Comparison of ENCODE assay signal across 10 cellular contexts in genomic region chr11:134332782-134333181, GRCh38. TPM values are rescaled to one million over a fixed set of nuclear protein-coding genes. Genes with fewer than 3 reads are reported as not detected.
A peak's percentile ranks its signal among the peaks of the same experiment; 100 is the strongest.
DNase-seq lines count a peak whose midpoint lies in the region; ATAC-seq and TF ChIP-seq lines count a peak whose summit lies in the region.
"Had no signal": no experiment of that assay in that cellular context is flagged by ENCODE, and none has a peak within 500 bp of the region (broad histone marks: within the 10 kb centered on the region; RNA-seq: fewer than 3 reads in every experiment).

No MANE protein-coding gene starts in this region.

- no peak overlapping the region for H3K27ac ChIP-seq in lower lobe of right lung
- no peak overlapping the region for H3K27ac ChIP-seq in suprapubic skin
- H3K27ac ChIP-seq in caudate nucleus (ENCODE audit: low read depth, low read length): no peak overlapping the region
- H3K27ac ChIP-seq: HL-60 had no signal

- peak overlapping the region; percentile 63 for H3K4me3 ChIP-seq in lower lobe of right lung
- peak overlapping the region; percentile 56 for H3K4me3 ChIP-seq in suprapubic skin

- H3K27me3 Mint-ChIP-seq in activated T-cell treated with anti-CD3 and anti-CD28 coated beads, Interleukin-2, amount 50 U/mL, for 72 hours (ENCODE audit: low read depth): peaks cover 32% of the 10 kb centered on the region
- peaks cover 38% of the 10 kb centered on the region for H3K27me3 Mint-ChIP-seq in activated T-helper 1 cell treated with anti-CD3 and anti-CD28 coated beads, Interleukin-12 subunit alpha, Interleukin-12 subunit beta, Interleukin-2, Interleukin-4 antibody, amounts not matched to agents 30 ng/mL and 10 ng/mL and 1 ng/mL, durations not matched to agents 14 hours and 24 hours and 36 hours (ENCODE audit: insufficient read depth)

- intact Hi-C loops in activated T-helper 1 cell treated with anti-CD3 and anti-CD28 coated beads, Interleukin-12 subunit alpha, Interleukin-12 subunit beta, Interleukin-2, Interleukin-4 antibody, amounts not matched to agents 30 ng/mL and 10 ng/mL and 1 ng/mL, durations not matched to agents 14 hours and 24 hours and 36 hours (cut with micrococcal nuclease): loop anchor here (1.0 to 10.0 kb wide), 3 partner anchors 17 to 375 kb away; partner anchors contain the start of gene IGSF9B
- intact Hi-C loops in lower lobe of right lung (cut with DNase I): no loop called here

- TF ChIP-seq EP300 in suprapubic skin (IDR thresholded peaks at IDR 0.05): no peak

- H3K9me3 Mint-ChIP-seq in activated T-cell treated with anti-CD3 and anti-CD28 coated beads, Interleukin-2, amount 50 U/mL, for 72 hours: no peaks in the 10 kb centered on the region
- H3K9me3 Mint-ChIP-seq in activated T-helper 1 cell treated with anti-CD3 and anti-CD28 coated beads, Interleukin-12 subunit alpha, Interleukin-12 subunit beta, Interleukin-2, Interleukin-4 antibody, amounts not matched to agents 30 ng/mL and 10 ng/mL and 1 ng/mL, durations not matched to agents 14 hours and 24 hours and 36 hours: no peaks in the 10 kb centered on the region

- WGBS in suprapubic skin: 72% methylated on average over 7 of the region's 7 CpGs

- no peaks in the 10 kb centered on the region for H3K36me3 Mint-ChIP-seq in activated T-cell treated with anti-CD3 and anti-CD28 coated beads, Interleukin-2, amount 50 U/mL, for 72 hours (ENCODE audit: insufficient read depth in 2 of 2)
- peaks cover 2% of the 10 kb centered on the region for H3K36me3 Mint-ChIP-seq in activated T-helper 1 cell treated with anti-CD3 and anti-CD28 coated beads, Interleukin-12 subunit alpha, Interleukin-12 subunit beta, Interleukin-2, Interleukin-4 antibody, amounts not matched to agents 30 ng/mL and 10 ng/mL and 1 ng/mL, durations not matched to agents 14 hours and 24 hours and 36 hours (ENCODE audit: low read depth)

- peaks cover 16% of the 10 kb centered on the region for H3K4me1 Mint-ChIP-seq in activated T-cell treated with anti-CD3 and anti-CD28 coated beads, Interleukin-2, amount 50 U/mL, for 72 hours (ENCODE audit: low read depth)
- peaks cover 24% of the 10 kb centered on the region for H3K4me1 Mint-ChIP-seq in activated T-helper 1 cell treated with anti-CD3 and anti-CD28 coated beads, Interleukin-12 subunit alpha, Interleukin-12 subunit beta, Interleukin-2, Interleukin-4 antibody, amounts not matched to agents 30 ng/mL and 10 ng/mL and 1 ng/mL, durations not matched to agents 14 hours and 24 hours and 36 hours (ENCODE audit: low read depth)

- H3K27me3 ChIP-seq in lower lobe of right lung (ENCODE audit: low read depth) (peaks cover 24% of the 10 kb centered on the region), suprapubic skin (no peaks in the 10 kb centered on the region)

- H3K36me3 ChIP-seq in lower lobe of right lung (no peaks in the 10 kb centered on the region), suprapubic skin (no peaks in the 10 kb centered on the region)

- H3K4me3 Mint-ChIP-seq in activated T-cell treated with anti-CD3 and anti-CD28 coated beads, Interleukin-2, amount 50 U/mL, for 72 hours: peak overlapping the region; percentile 80 to 90
- H3K4me3 Mint-ChIP-seq in activated T-helper 1 cell treated with anti-CD3 and anti-CD28 coated beads, Interleukin-12 subunit alpha, Interleukin-12 subunit beta, Interleukin-2, Interleukin-4 antibody, amounts not matched to agents 30 ng/mL and 10 ng/mL and 1 ng/mL, durations not matched to agents 14 hours and 24 hours and 36 hours: peak overlapping the region; percentile 83

- H3K27ac Mint-ChIP-seq in activated T-cell treated with anti-CD3 and anti-CD28 coated beads, Interleukin-2, amount 50 U/mL, for 72 hours: peak overlapping the region; percentile 61
- peak overlapping the region; percentile 59 for H3K27ac Mint-ChIP-seq in activated T-helper 1 cell treated with anti-CD3 and anti-CD28 coated beads, Interleukin-12 subunit alpha, Interleukin-12 subunit beta, Interleukin-2, Interleukin-4 antibody, amounts not matched to agents 30 ng/mL and 10 ng/mL and 1 ng/mL, durations not matched to agents 14 hours and 24 hours and 36 hours

- no peak for ATAC-seq in activated T-cell treated with anti-CD3 and anti-CD28 coated beads, Interleukin-2, amount 50 U/mL, for 72 hours (replicated peaks in 1 of 2)
- no peak for ATAC-seq in lower lobe of right lung
- no peak for ATAC-seq in HG03469 (IDR thresholded peaks at IDR 0.05; ENCODE audit: unreplicated experiment)

- no peak for TF ChIP-seq POLR2A in suprapubic skin (IDR thresholded peaks at IDR 0.05)

- no peak for TF ChIP-seq CTCF in lower lobe of right lung (IDR thresholded peaks at IDR 0.05)
- no peak for TF ChIP-seq CTCF in suprapubic skin (IDR thresholded peaks at IDR 0.05)

- H3K9me3 ChIP-seq in lower lobe of right lung (no peaks in the 10 kb centered on the region), suprapubic skin (no peaks in the 10 kb centered on the region)

- no peak for DNase-seq in activated T-cell treated with anti-CD3 and anti-CD28 coated beads, Interleukin-2, amount 50 U/mL, for 72 hours
- no peak for DNase-seq in activated T-cell treated with anti-CD3 and anti-CD28 coated beads, Interleukin-2, amount 50 U/mL, for 1 hour
- no peak for DNase-seq in activated T-helper 1 cell treated with anti-CD3 and anti-CD28 coated beads, Interleukin-12 subunit alpha, Interleukin-12 subunit beta, Interleukin-2, Interleukin-4 antibody, amounts not matched to agents 30 ng/mL and 10 ng/mL and 1 ng/mL, durations not matched to agents 14 hours and 24 hours and 36 hours (ENCODE audit: low spot score)
- DNase-seq in lower lobe of right lung (no peak), suprapubic skin (ENCODE audit: low spot score in 2 of 2) (no peak), DMS153 treated with DMSO at 0.1 percent for 48 hours (lab: John Stamatoyannopoulos, UW; ENCODE audit: unreplicated experiment) (no peak), caudate nucleus (lab: John Stamatoyannopoulos, UW) (no peak)
- DNase-seq: NCI-H1694 had no signal

- H3K4me1 ChIP-seq in lower lobe of right lung (peaks cover 17% of the 10 kb centered on the region), suprapubic skin (peaks cover 22% of the 10 kb centered on the region)

RNA-seq across cellular contexts. Expression of gene GLB1L2, which starts 1.0 kb away (rescaled TPM):
- total RNA-seq in activated T-cell treated with anti-CD3 and anti-CD28 coated beads, Interleukin-2, amount 50 U/mL, for 72 hours: 1 to 10 TPM; 1.1 to 2.4 TPM
- 8.9 and 11.5 TPM in 2 replicates for total RNA-seq in activated T-helper 1 cell treated with anti-CD3 and anti-CD28 coated beads, Interleukin-12 subunit alpha, Interleukin-12 subunit beta, Interleukin-2, Interleukin-4 antibody, amounts not matched to agents 30 ng/mL and 10 ng/mL and 1 ng/mL, durations not matched to agents 14 hours and 24 hours and 36 hours
- 5.1 TPM for total RNA-seq in lower lobe of right lung
- 10 to 100 TPM; 11.5 to 28.3 (median 21.8) TPM for total RNA-seq in suprapubic skin

RNA-seq across cellular contexts. Expression of gene GLB1L3, which starts 56.6 kb away (rescaled TPM):
- 10 to 100 TPM; 13.0 to 13.6 TPM for total RNA-seq in activated T-cell treated with anti-CD3 and anti-CD28 coated beads, Interleukin-2, amount 50 U/mL, for 72 hours
- total RNA-seq in activated T-helper 1 cell treated with anti-CD3 and anti-CD28 coated beads, Interleukin-12 subunit alpha, Interleukin-12 subunit beta, Interleukin-2, Interleukin-4 antibody, amounts not matched to agents 30 ng/mL and 10 ng/mL and 1 ng/mL, durations not matched to agents 14 hours and 24 hours and 36 hours: 14.6 and 16.1 TPM in 2 replicates
- total RNA-seq in lower lobe of right lung (0.27 TPM), suprapubic skin (1 to 10 TPM; 5.1 to 6.1 (median 5.9) TPM)
